Comparison of ENCODE assay signal across 1 cellular context in the genomic region with DNA sequence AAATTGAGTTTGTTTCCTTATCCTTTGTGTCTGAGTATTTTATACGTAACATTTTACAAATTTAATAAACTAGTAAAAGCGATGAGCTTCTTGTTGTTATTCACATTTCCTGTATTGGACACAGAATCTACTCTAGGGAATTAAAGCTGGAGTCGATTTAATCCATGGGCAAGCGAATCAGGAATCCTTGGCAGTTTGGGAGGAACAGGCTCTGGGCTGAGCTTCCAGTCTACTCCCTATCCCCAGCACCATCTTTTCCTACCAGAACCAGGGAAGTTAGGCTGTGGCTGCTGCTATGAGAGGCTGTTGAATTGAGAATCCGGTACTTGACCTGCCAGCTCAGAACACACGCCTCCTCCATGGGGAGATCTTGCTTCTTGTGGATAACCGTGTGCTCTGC.
TF ChIP-seq lines count a peak whose summit lies in the region.

No MANE protein-coding gene starts in this region.

TF ChIP-seq in GM12891, 5 proteins besides CTCF, POLR2A, EP300 and RAD21:
- no peak for TF ChIP-seq SPI1 (IDR thresholded peaks at IDR 0.05; ENCODE audit: low read depth, low read length)
- no peak for TF ChIP-seq POLR2AphosphoS5 (IDR thresholded peaks at IDR 0.05; ENCODE audit: low read depth, low read length)
- TF ChIP-seq POU2F2 (IDR thresholded peaks at IDR 0.05; ENCODE audit: low read depth, low read length): no peak
- TF ChIP-seq PAX5 (IDR thresholded peaks at IDR 0.05; ENCODE audit: insufficient read depth, low read length, severe bottlenecking): no peak
- no peak for TF ChIP-seq TAF1 (IDR thresholded peaks at IDR 0.05; ENCODE audit: low read depth, low read length)
